ENCODE assay signal across 21 cellular contexts in genomic region chr18:45357681-45358470, GRCh38.
DNase-seq lines count a peak whose midpoint lies in the region; ATAC-seq and TF ChIP-seq lines count a peak whose summit lies in the region.
"Had no signal": no experiment of that assay in that cellular context is flagged by ENCODE, and none has a peak within 500 bp of the region (broad histone marks: within the 10 kb centered on the region; RNA-seq: fewer than 3 reads in every experiment).

No MANE protein-coding gene starts in this region.

- TF ChIP-seq CTCF in foreskin keratinocyte (conservative IDR thresholded peaks at IDR 0.05), result no peak
- no peak for TF ChIP-seq CTCF in gastrocnemius medialis (IDR thresholded peaks at IDR 0.05 in 4 of 5, conservative IDR thresholded peaks at IDR 0.05 in 1 of 5)

- no peaks in the 10 kb centered on the region for H3K9me3 ChIP-seq in gastrocnemius medialis

- no peak overlapping the region for H3K4me3 ChIP-seq in gastrocnemius medialis
- H3K4me3 ChIP-seq: coronary artery had no signal

- peaks cover 13% of the 10 kb centered on the region for H3K4me1 ChIP-seq in foreskin keratinocyte
- H3K4me1 ChIP-seq in gastrocnemius medialis, result peaks cover 49 to 60% of the 10 kb centered on the region in 2 donors

- peak; percentile 47 for DNase-seq in DMS153 (lab: John Stamatoyannopoulos, UW)
- no peak for DNase-seq in DMS153 treated with DMSO at 0.1 percent for 48 hours (lab: John Stamatoyannopoulos, UW; ENCODE audit: unreplicated experiment)
- peak; percentile 74 for DNase-seq in NCI-H82 (lab: John Stamatoyannopoulos, UW)
- DNase-seq in foreskin keratinocyte, result peak in 1 of 2 donors; percentile 28
- DNase-seq in gastrocnemius medialis, result no peak
- no peak for DNase-seq in KBM-7
- DNase-seq in Kasumi-1 (lab: John Stamatoyannopoulos, UW), result no peak
- DNase-seq: activated CD4-positive, alpha-beta T cell treated with anti-CD3 and anti-CD28 coated beads for 48 hours; aorta; DND-41; H7; immature natural killer cell; naive thymus-derived CD8-positive, alpha-beta T cell; NCI-H1694; NCI-H524; stimulated activated naive CD4-positive, alpha-beta T cell treated with Interleukin-2 at 50 U/mL for 16 hours had no signal

- in situ Hi-C loops in gastrocnemius medialis (cut with MboI; ENCODE audit: low sequenced_read_pairs in 4 of 4), result no loop called here
- in situ Hi-C loops in KBM-7 (cut with MboI; ENCODE audit: low pct_unique_long_range_greater_than_20kb, low sequenced_read_pairs), result no loop called here

- H3K27ac ChIP-seq in foreskin keratinocyte, result no peak overlapping the region
- H3K27ac ChIP-seq in gastrocnemius medialis, result peak overlapping the region; percentile 39 to 74 (median 66)
- H3K27ac ChIP-seq: 22Rv1, C4-2B, coronary artery had no signal

- peaks cover 5% of the 10 kb centered on the region for H3K27me3 ChIP-seq in foreskin keratinocyte
- H3K27me3 ChIP-seq in gastrocnemius medialis, result no peaks in the 10 kb centered on the region

- TF ChIP-seq POLR2A in gastrocnemius medialis (IDR thresholded peaks at IDR 0.05), result no peak

- ATAC-seq in foreskin keratinocyte (peak; percentile 38), gastrocnemius medialis (no peak), HG03139 (IDR thresholded peaks at IDR 0.05; ENCODE audit: unreplicated experiment) (no peak)
- ATAC-seq: naive thymus-derived CD8-positive, alpha-beta T cell; Panc1 had no signal

- no peaks in the 10 kb centered on the region for H3K36me3 ChIP-seq in gastrocnemius medialis

- intact Hi-C loops in gastrocnemius medialis (cut with DNase I; ENCODE audit: low total_unique reads), result no loop called here

Comparison
In these comparisons a context has a peak if more than half of its experiments do, and no peak if none do; other contexts are left out.
1. DNase-seq: peak in DMS153 (single experiment) and NCI-H82 (single experiment); none in DMS153 treated with DMSO at 0.1 percent for 48 hours (single experiment), gastrocnemius medialis (0 of 2), KBM-7 (single experiment) and Kasumi-1 (0 of 2).